Comparison of ENCODE assay signal across 25 cellular contexts in the genomic region with DNA sequence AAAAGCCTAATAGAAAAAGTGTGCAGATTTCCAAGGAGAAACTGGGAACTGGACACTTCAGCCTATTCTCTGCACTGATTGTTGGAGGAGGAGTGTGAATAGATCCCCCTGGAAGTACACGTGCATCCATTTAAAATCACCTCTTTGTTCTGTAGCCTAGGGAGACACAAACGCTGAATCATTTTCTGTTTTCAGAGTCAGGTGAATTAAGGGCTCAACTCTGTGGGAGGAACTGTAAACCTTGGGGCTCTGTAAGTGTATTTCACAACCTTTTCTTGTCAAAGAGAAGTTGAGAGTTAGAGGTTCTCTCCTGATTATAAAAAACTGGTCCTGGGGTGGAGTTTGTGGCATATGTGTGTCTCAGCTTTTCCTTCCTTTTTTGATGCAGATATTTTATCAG.
"Had no signal": no experiment of that assay in that cellular context is flagged by ENCODE, and none has a peak within 500 bp of the region (broad histone marks: within the 10 kb centered on the region; RNA-seq: fewer than 3 reads in every experiment).

No MANE protein-coding gene starts in this region.

- H3K36me3 ChIP-seq: brain microvascular endothelial cell, cardiac muscle cell, SJSA1 had no signal

- H3K4me3 Mint-ChIP-seq: activated CD4-positive, alpha-beta T cell treated with anti-CD3 and anti-CD28 coated beads, Interleukin-2, amount 10 ng/mL, durations not matched to agents 24 days and 14 days; activated CD8-positive, alpha-beta T cell treated with anti-CD3 and anti-CD28 coated beads for 36 hours; activated naive CD4-positive, alpha-beta T cell treated with anti-CD3 and anti-CD28 coated beads, Interleukin-2, amount 10 ng/mL, durations not matched to agents 7 days and 5 days; activated naive CD8-positive, alpha-beta T cell; activated naive CD8-positive, alpha-beta T cell treated with anti-CD3 and anti-CD28 coated beads, Interleukin-2, amount 50 U/mL, for 24 hours; central memory CD8-positive, alpha-beta T cell; T-helper 1 cell treated with Interleukin-12 subunit alpha and Interleukin-12 subunit beta and Interleukin-4 antibody, amounts not matched to agents 30 μg/mL and 1 μg/mL, for 36 hours; T-helper 2 cell treated with Interferon-gamma antibody and Interleukin-4, amounts not matched to agents 5 μg/mL and 100 μg/mL, for 36 hours had no signal

- H3K9ac ChIP-seq: SK-N-SH had no signal

- H3K4me1 Mint-ChIP-seq: activated CD4-positive, alpha-beta T cell treated with anti-CD3 and anti-CD28 coated beads, Interleukin-2, amount 10 ng/mL, durations not matched to agents 24 days and 14 days; activated naive CD4-positive, alpha-beta T cell treated with anti-CD3 and anti-CD28 coated beads, Interleukin-2, amount 10 ng/mL, durations not matched to agents 7 days and 5 days; activated naive CD8-positive, alpha-beta T cell treated with anti-CD3 and anti-CD28 coated beads, Interleukin-2, amount 50 U/mL, for 24 hours; central memory CD8-positive, alpha-beta T cell had no signal

- H3K36me3 Mint-ChIP-seq: activated naive CD4-positive, alpha-beta T cell treated with anti-CD3 and anti-CD28 coated beads, Interleukin-2, amount 10 ng/mL, durations not matched to agents 7 days and 5 days; activated naive CD8-positive, alpha-beta T cell had no signal

- DNase-seq: activated CD4-positive, alpha-beta T cell treated with anti-CD3 and anti-CD28 coated beads, Interleukin-2, amount 10 ng/mL, durations not matched to agents 24 days and 14 days; activated CD4-positive, alpha-beta T cell treated with anti-CD3 and anti-CD28 coated beads, Interleukin-2, amount 50 U/mL, for 4 hours; activated CD8-positive, alpha-beta T cell treated with anti-CD3 and anti-CD28 coated beads for 36 hours; activated naive CD4-positive, alpha-beta T cell treated with anti-CD3 and anti-CD28 coated beads, Interleukin-2, amount 10 ng/mL, durations not matched to agents 7 days and 5 days; activated naive CD8-positive, alpha-beta T cell treated with anti-CD3 and anti-CD28 coated beads, Interleukin-2, amount 50 U/mL, for 24 hours; activated T-cell treated with anti-CD3 and anti-CD28 coated beads, Interleukin-2, amount 50 U/mL, for 1 hour; amniotic stem cell; aorta; brain microvascular endothelial cell; NCI-H1105; NCI-H1417 treated with DMSO at 0.1 percent for 48 hours; NCI-H187 treated with DMSO at 0.1 percent for 48 hours; NCI-H2081; NCI-H510A; NCI-H526; SHP77; SK-N-SH had no signal

- H3K27ac Mint-ChIP-seq: activated CD4-positive, alpha-beta T cell treated with anti-CD3 and anti-CD28 coated beads, Interleukin-2, amount 10 ng/mL, durations not matched to agents 24 days and 14 days; activated CD8-positive, alpha-beta T cell treated with anti-CD3 and anti-CD28 coated beads for 36 hours; activated naive CD4-positive, alpha-beta T cell treated with anti-CD3 and anti-CD28 coated beads, Interleukin-2, amount 10 ng/mL, durations not matched to agents 7 days and 5 days; activated naive CD8-positive, alpha-beta T cell; activated naive CD8-positive, alpha-beta T cell treated with anti-CD3 and anti-CD28 coated beads, Interleukin-2, amount 50 U/mL, for 24 hours; activated T-helper 2 cell treated with anti-CD3 and anti-CD28 coated beads, Interferon-gamma antibody, Interleukin-2, Interleukin-4, amounts not matched to agents 10 μg/mL and 5 μg/mL and 100 μg/mL, durations not matched to agents 14 hours and 24 hours and 36 hours; T-helper 1 cell treated with Interleukin-12 subunit alpha and Interleukin-12 subunit beta and Interleukin-4 antibody, amounts not matched to agents 30 μg/mL and 1 μg/mL, for 36 hours; T-helper 2 cell treated with Interferon-gamma antibody and Interleukin-4, amounts not matched to agents 5 μg/mL and 100 μg/mL, for 36 hours had no signal

- H3K27ac ChIP-seq: brain microvascular endothelial cell, cardiac muscle cell, SJSA1 had no signal

- H3K4me3 ChIP-seq: cardiac muscle cell, K562, SJSA1 had no signal

- H3K9me3 ChIP-seq: SK-N-SH had no signal

- H3K27me3 Mint-ChIP-seq: activated CD4-positive, alpha-beta T cell treated with anti-CD3 and anti-CD28 coated beads, Interleukin-2, amount 10 ng/mL, durations not matched to agents 24 days and 14 days; activated CD8-positive, alpha-beta T cell treated with anti-CD3 and anti-CD28 coated beads for 36 hours; activated naive CD4-positive, alpha-beta T cell treated with anti-CD3 and anti-CD28 coated beads, Interleukin-2, amount 10 ng/mL, durations not matched to agents 7 days and 5 days; activated naive CD8-positive, alpha-beta T cell; activated naive CD8-positive, alpha-beta T cell treated with anti-CD3 and anti-CD28 coated beads, Interleukin-2, amount 50 U/mL, for 24 hours; central memory CD8-positive, alpha-beta T cell had no signal

- H3K4me2 ChIP-seq: SK-N-SH had no signal

- H3K27me3 ChIP-seq: brain microvascular endothelial cell, cardiac muscle cell, SJSA1 had no signal

- H3K4me1 ChIP-seq: SJSA1 had no signal
